ENCODE assay signal across 1 cellular context in the genomic region with DNA sequence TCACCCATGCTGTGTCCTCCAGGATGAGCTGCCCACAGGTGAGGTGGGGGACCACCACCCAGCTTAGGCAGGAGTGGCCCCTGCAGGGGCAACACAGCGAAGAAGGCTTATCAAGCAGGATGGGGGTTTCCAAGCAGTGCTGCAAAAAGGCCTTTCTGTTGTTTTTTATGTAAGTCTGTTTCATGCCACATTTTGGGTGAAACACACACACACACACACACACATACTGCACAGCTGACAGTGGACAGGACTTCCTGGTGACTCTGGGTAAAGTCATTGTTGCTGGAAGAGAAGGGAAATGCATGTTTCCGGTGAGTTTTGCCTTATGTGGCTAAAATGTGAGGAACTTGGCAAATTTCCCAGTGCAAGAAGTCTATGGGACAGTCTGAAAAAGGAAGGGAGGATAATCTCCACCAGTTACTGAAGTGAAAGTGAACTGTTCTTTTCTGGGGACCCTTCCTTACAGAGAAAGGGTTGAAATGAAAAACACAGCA.
TF ChIP-seq lines count a peak whose summit lies in the region.

No MANE protein-coding gene starts in this region.

TF ChIP-seq in GM12878, 131 proteins besides CTCF, POLR2A, EP300 and RAD21 (continued from another document and continues in another):
- TF ChIP-seq, protein P1, sequence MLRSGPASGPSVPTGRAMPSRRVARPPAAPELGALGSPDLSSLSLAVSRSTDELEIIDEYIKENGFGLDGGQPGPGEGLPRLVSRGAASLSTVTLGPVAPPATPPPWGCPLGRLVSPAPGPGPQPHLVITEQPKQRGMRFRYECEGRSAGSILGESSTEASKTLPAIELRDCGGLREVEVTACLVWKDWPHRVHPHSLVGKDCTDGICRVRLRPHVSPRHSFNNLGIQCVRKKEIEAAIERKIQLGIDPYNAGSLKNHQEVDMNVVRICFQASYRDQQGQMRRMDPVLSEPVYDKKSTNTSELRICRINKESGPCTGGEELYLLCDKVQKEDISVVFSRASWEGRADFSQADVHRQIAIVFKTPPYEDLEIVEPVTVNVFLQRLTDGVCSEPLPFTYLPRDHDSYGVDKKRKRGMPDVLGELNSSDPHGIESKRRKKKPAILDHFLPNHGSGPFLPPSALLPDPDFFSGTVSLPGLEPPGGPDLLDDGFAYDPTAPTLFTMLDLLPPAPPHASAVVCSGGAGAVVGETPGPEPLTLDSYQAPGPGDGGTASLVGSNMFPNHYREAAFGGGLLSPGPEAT (IDR thresholded peaks at IDR 0.05; ENCODE audit: low read depth) = peak; percentile 93
- peak; percentile 68 for TF ChIP-seq POLR2AphosphoS5 (IDR thresholded peaks at IDR 0.05; ENCODE audit: low read length)
- TF ChIP-seq HDAC6 (IDR thresholded peaks at IDR 0.05; ENCODE audit: unreplicated experiment) = no peak
- TF ChIP-seq TCF3 (IDR thresholded peaks at IDR 0.05; ENCODE audit: borderline replicate concordance, insufficient read depth, low read depth, low read length) = peak; percentile 78; the same call in 1 of the 2 replicates
- TF ChIP-seq, protein P2, sequence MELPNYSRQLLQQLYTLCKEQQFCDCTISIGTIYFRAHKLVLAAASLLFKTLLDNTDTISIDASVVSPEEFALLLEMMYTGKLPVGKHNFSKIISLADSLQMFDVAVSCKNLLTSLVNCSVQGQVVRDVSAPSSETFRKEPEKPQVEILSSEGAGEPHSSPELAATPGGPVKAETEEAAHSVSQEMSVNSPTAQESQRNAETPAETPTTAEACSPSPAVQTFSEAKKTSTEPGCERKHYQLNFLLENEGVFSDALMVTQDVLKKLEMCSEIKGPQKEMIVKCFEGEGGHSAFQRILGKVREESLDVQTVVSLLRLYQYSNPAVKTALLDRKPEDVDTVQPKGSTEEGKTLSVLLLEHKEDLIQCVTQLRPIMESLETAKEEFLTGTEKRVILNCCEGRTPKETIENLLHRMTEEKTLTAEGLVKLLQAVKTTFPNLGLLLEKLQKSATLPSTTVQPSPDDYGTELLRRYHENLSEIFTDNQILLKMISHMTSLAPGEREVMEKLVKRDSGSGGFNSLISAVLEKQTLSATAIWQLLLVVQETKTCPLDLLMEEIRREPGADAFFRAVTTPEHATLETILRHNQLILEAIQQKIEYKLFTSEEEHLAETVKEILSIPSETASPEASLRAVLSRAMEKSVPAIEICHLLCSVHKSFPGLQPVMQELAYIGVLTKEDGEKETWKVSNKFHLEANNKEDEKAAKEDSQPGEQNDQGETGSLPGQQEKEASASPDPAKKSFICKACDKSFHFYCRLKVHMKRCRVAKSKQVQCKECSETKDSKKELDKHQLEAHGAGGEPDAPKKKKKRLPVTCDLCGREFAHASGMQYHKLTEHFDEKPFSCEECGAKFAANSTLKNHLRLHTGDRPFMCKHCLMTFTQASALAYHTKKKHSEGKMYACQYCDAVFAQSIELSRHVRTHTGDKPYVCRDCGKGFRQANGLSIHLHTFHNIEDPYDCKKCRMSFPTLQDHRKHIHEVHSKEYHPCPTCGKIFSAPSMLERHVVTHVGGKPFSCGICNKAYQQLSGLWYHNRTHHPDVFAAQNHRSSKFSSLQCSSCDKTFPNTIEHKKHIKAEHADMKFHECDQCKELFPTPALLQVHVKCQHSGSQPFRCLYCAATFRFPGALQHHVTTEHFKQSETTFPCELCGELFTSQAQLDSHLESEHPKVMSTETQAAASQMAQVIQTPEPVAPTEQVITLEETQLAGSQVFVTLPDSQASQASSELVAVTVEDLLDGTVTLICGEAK (IDR thresholded peaks at IDR 0.05; ENCODE audit: borderline replicate concordance) = no peak
- peak; percentile 82 for TF ChIP-seq ZNF24 (IDR thresholded peaks at IDR 0.05)
- TF ChIP-seq, protein P3, sequence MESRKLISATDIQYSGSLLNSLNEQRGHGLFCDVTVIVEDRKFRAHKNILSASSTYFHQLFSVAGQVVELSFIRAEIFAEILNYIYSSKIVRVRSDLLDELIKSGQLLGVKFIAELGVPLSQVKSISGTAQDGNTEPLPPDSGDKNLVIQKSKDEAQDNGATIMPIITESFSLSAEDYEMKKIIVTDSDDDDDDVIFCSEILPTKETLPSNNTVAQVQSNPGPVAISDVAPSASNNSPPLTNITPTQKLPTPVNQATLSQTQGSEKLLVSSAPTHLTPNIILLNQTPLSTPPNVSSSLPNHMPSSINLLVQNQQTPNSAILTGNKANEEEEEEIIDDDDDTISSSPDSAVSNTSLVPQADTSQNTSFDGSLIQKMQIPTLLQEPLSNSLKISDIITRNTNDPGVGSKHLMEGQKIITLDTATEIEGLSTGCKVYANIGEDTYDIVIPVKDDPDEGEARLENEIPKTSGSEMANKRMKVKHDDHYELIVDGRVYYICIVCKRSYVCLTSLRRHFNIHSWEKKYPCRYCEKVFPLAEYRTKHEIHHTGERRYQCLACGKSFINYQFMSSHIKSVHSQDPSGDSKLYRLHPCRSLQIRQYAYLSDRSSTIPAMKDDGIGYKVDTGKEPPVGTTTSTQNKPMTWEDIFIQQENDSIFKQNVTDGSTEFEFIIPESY (IDR thresholded peaks at IDR 0.05) = 0 out of 2 replicates have a peak, but pooled peaks have one; percentile 9
- TF ChIP-seq, protein P4, sequence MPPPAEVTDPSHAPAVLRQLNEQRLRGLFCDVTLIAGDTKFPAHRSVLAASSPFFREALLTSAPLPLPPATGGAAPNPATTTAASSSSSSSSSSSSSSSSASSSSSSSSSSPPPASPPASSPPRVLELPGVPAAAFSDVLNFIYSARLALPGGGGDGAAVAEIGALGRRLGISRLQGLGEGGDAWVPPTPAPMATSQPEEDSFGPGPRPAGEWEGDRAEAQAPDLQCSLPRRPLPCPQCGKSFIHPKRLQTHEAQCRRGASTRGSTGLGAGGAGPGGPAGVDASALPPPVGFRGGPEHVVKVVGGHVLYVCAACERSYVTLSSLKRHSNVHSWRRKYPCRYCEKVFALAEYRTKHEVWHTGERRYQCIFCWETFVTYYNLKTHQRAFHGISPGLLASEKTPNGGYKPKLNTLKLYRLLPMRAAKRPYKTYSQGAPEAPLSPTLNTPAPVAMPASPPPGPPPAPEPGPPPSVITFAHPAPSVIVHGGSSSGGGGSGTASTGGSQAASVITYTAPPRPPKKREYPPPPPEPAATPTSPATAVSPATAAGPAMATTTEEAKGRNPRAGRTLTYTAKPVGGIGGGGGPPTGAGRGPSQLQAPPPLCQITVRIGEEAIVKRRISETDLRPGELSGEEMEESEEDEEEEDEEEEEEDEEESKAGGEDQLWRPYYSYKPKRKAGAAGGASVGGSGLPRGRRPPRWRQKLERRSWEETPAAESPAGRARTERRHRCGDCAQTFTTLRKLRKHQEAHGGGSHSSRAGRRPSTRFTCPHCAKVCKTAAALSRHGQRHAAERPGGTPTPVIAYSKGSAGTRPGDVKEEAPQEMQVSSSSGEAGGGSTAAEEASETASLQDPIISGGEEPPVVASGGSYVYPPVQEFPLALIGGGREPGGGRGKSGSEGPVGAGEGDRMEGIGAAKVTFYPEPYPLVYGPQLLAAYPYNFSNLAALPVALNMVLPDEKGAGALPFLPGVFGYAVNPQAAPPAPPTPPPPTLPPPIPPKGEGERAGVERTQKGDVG (CRISPR knock-in tag; IDR thresholded peaks at IDR 0.05) = no peak
- peak; percentile 97 for TF ChIP-seq EED (IDR thresholded peaks at IDR 0.05; ENCODE audit: low read depth)
- peak; percentile 47; the same call in 1 of the 2 replicates for TF ChIP-seq NR2F1 (conservative IDR thresholded peaks at IDR 0.05)
- 0 out of 2 replicates have a peak, but pooled peaks have one; percentile 17 for TF ChIP-seq ZNF384 (IDR thresholded peaks at IDR 0.05; ENCODE audit: borderline replicate concordance, low read depth, low read length)
- TF ChIP-seq, protein P5, sequence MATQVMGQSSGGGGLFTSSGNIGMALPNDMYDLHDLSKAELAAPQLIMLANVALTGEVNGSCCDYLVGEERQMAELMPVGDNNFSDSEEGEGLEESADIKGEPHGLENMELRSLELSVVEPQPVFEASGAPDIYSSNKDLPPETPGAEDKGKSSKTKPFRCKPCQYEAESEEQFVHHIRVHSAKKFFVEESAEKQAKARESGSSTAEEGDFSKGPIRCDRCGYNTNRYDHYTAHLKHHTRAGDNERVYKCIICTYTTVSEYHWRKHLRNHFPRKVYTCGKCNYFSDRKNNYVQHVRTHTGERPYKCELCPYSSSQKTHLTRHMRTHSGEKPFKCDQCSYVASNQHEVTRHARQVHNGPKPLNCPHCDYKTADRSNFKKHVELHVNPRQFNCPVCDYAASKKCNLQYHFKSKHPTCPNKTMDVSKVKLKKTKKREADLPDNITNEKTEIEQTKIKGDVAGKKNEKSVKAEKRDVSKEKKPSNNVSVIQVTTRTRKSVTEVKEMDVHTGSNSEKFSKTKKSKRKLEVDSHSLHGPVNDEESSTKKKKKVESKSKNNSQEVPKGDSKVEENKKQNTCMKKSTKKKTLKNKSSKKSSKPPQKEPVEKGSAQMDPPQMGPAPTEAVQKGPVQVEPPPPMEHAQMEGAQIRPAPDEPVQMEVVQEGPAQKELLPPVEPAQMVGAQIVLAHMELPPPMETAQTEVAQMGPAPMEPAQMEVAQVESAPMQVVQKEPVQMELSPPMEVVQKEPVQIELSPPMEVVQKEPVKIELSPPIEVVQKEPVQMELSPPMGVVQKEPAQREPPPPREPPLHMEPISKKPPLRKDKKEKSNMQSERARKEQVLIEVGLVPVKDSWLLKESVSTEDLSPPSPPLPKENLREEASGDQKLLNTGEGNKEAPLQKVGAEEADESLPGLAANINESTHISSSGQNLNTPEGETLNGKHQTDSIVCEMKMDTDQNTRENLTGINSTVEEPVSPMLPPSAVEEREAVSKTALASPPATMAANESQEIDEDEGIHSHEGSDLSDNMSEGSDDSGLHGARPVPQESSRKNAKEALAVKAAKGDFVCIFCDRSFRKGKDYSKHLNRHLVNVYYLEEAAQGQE (IDR thresholded peaks at IDR 0.05; ENCODE audit: low read depth, low read length) = no peak
- peak; percentile 76; the same call in 1 of the 2 replicates for TF ChIP-seq TBL1XR1 (IDR thresholded peaks at IDR 0.05; ENCODE audit: low read depth, low read length)
- TF ChIP-seq ETV6 (conservative IDR thresholded peaks at IDR 0.05 in 1 of 2, IDR thresholded peaks at IDR 0.05 in 1 of 2; ENCODE audit: borderline replicate concordance in 1 of 2, low read depth in 1 of 2) = peak in 1 of 2 experiments; percentile 99; a peak in 2 of 4 replicates
- TF ChIP-seq YY1 (IDR thresholded peaks at IDR 0.05; ENCODE audit: low read depth, low read length) = peak; percentile 58; the same call in 1 of the 2 replicates
- 0 out of 2 replicates have a peak, but pooled peaks have one; percentile 7 for TF ChIP-seq JUNB (IDR thresholded peaks at IDR 0.05)
- peak; percentile 62; the same call in 1 of the 2 replicates for TF ChIP-seq SMARCA5 (IDR thresholded peaks at IDR 0.05)
- peak; percentile 69; the same call in 1 of the 2 replicates for TF ChIP-seq MEF2A (IDR thresholded peaks at IDR 0.05; ENCODE audit: insufficient read depth, low read depth, low read length)
- peak; percentile 52; the same call in 1 of the 2 replicates for TF ChIP-seq LARP7 (IDR thresholded peaks at IDR 0.05)
- TF ChIP-seq CHD4 (IDR thresholded peaks at IDR 0.05) = 0 out of 2 replicates have a peak, but pooled peaks have one; percentile 60
- TF ChIP-seq, protein P6, sequence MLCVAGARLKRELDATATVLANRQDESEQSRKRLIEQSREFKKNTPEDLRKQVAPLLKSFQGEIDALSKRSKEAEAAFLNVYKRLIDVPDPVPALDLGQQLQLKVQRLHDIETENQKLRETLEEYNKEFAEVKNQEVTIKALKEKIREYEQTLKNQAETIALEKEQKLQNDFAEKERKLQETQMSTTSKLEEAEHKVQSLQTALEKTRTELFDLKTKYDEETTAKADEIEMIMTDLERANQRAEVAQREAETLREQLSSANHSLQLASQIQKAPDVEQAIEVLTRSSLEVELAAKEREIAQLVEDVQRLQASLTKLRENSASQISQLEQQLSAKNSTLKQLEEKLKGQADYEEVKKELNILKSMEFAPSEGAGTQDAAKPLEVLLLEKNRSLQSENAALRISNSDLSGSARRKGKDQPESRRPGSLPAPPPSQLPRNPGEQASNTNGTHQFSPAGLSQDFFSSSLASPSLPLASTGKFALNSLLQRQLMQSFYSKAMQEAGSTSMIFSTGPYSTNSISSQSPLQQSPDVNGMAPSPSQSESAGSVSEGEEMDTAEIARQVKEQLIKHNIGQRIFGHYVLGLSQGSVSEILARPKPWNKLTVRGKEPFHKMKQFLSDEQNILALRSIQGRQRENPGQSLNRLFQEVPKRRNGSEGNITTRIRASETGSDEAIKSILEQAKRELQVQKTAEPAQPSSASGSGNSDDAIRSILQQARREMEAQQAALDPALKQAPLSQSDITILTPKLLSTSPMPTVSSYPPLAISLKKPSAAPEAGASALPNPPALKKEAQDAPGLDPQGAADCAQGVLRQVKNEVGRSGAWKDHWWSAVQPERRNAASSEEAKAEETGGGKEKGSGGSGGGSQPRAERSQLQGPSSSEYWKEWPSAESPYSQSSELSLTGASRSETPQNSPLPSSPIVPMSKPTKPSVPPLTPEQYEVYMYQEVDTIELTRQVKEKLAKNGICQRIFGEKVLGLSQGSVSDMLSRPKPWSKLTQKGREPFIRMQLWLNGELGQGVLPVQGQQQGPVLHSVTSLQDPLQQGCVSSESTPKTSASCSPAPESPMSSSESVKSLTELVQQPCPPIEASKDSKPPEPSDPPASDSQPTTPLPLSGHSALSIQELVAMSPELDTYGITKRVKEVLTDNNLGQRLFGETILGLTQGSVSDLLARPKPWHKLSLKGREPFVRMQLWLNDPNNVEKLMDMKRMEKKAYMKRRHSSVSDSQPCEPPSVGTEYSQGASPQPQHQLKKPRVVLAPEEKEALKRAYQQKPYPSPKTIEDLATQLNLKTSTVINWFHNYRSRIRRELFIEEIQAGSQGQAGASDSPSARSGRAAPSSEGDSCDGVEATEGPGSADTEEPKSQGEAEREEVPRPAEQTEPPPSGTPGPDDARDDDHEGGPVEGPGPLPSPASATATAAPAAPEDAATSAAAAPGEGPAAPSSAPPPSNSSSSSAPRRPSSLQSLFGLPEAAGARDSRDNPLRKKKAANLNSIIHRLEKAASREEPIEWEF (IDR thresholded peaks at IDR 0.05; ENCODE audit: insufficient replicate concordance, low read depth, low read length) = peak; percentile 69
- no peak for TF ChIP-seq CBX5 (IDR thresholded peaks at IDR 0.05; ENCODE audit: low read depth)
- peak; percentile 19; the same call in 1 of the 2 replicates for TF ChIP-seq TAF1 (IDR thresholded peaks at IDR 0.05; ENCODE audit: borderline replicate concordance, low read depth, low read length)
